19 cellular contexts compared by ENCODE assay signal in genomic region chr11:116861539-116861938, GRCh38. TPM values are rescaled to one million over a fixed set of nuclear protein-coding genes. Genes with fewer than 3 reads are reported as not detected.
DNase-seq lines count a peak whose midpoint lies in the region; ATAC-seq and TF ChIP-seq lines count a peak whose summit lies in the region.
"Had no signal": no experiment of that assay in that cellular context is flagged by ENCODE, and none has a peak within 500 bp of the region (broad histone marks: within the 10 kb centered on the region; RNA-seq: fewer than 3 reads in every experiment).

No MANE protein-coding gene starts in this region.

- no peaks in the 10 kb centered on the region for H3K27me3 Mint-ChIP-seq in activated CD8-positive, alpha-beta T cell treated with anti-CD3 and anti-CD28 coated beads, Interleukin-2, amount 10 ng/mL, durations not matched to agents 7 days and 5 days (ENCODE audit: low read depth)
- no peaks in the 10 kb centered on the region for H3K27me3 Mint-ChIP-seq in Calu3 (ENCODE audit: unreplicated experiment)
- H3K27me3 Mint-ChIP-seq: naive thymus-derived CD8-positive, alpha-beta T cell had no signal

- no peak for TF ChIP-seq CTCF in AG09309 (IDR thresholded peaks at IDR 0.05; ENCODE audit: control insufficient read depth, insufficient read depth, low read depth, low read length, missing control alignments)
- TF ChIP-seq CTCF in foreskin fibroblast (IDR thresholded peaks at IDR 0.05; ENCODE audit: low read depth, low read length): no peak
- no peak for TF ChIP-seq CTCF in Calu3 (IDR thresholded peaks at IDR 0.05; ENCODE audit: unreplicated experiment)
- TF ChIP-seq CTCF in coronary artery (IDR thresholded peaks at IDR 0.05): no peak

- BruUV-seq in Calu3 (replicated peaks; lab: Mats Ljungman, UMichigan): no TSS peak

- peaks cover 45% of the 10 kb centered on the region for H3K36me3 Mint-ChIP-seq in activated CD8-positive, alpha-beta T cell treated with anti-CD3 and anti-CD28 coated beads, Interleukin-2, amount 10 ng/mL, durations not matched to agents 7 days and 5 days (ENCODE audit: low read depth)
- H3K36me3 Mint-ChIP-seq in Calu3 (ENCODE audit: insufficient read depth, unreplicated experiment): peaks cover 6% of the 10 kb centered on the region

- H3K4me3 ChIP-seq in AG09309 (ENCODE audit: control insufficient read depth, low read depth, low read length) (no peak overlapping the region), foreskin fibroblast (ENCODE audit: low read depth in 1 of 2, low read length in 2 of 2) (no peak overlapping the region), coronary artery (no peak overlapping the region)
- H3K4me3 ChIP-seq: BLaER1 treated with 17β-estradiol and CSF1 and Interleukin-3, amounts not matched to agents 10 nM and 100 nM; GM23338; heart right ventricle had no signal

- intact Hi-C loops in Calu3 (cut with micrococcal nuclease; ENCODE audit: unreplicated experiment): no loop called here

- H3K4me3 Mint-ChIP-seq in activated CD8-positive, alpha-beta T cell treated with anti-CD3 and anti-CD28 coated beads, Interleukin-2, amount 10 ng/mL, durations not matched to agents 7 days and 5 days: no peak overlapping the region
- no peak overlapping the region for H3K4me3 Mint-ChIP-seq in Calu3 (ENCODE audit: low read depth, unreplicated experiment)
- H3K4me3 Mint-ChIP-seq: GM23338; naive thymus-derived CD8-positive, alpha-beta T cell had no signal

- no peak for ATAC-seq in activated CD8-positive, alpha-beta T cell treated with anti-CD3 and anti-CD28 coated beads, Interleukin-2, amount 10 ng/mL, durations not matched to agents 7 days and 5 days
- no peak for ATAC-seq in GM18517 (IDR thresholded peaks at IDR 0.05; ENCODE audit: unreplicated experiment)
- ATAC-seq: GM23338; heart right ventricle; left lobe of liver; naive thymus-derived CD8-positive, alpha-beta T cell; sciatic nerve had no signal

- no peaks in the 10 kb centered on the region for H3K9me3 Mint-ChIP-seq in activated CD8-positive, alpha-beta T cell treated with anti-CD3 and anti-CD28 coated beads, Interleukin-2, amount 10 ng/mL, durations not matched to agents 7 days and 5 days (ENCODE audit: insufficient read depth)
- H3K9me3 Mint-ChIP-seq in Calu3 (ENCODE audit: low read depth, unreplicated experiment): no peaks in the 10 kb centered on the region
- H3K9me3 Mint-ChIP-seq: GM23338; naive thymus-derived CD8-positive, alpha-beta T cell had no signal

- H3K27ac ChIP-seq in coronary artery: no peak overlapping the region
- H3K27ac ChIP-seq: BLaER1 treated with 17β-estradiol and CSF1 and Interleukin-3, amounts not matched to agents 10 nM and 100 nM; heart right ventricle had no signal

- H3K4me1 Mint-ChIP-seq in activated CD8-positive, alpha-beta T cell treated with anti-CD3 and anti-CD28 coated beads, Interleukin-2, amount 10 ng/mL, durations not matched to agents 7 days and 5 days (ENCODE audit: low read depth): peaks cover 5% of the 10 kb centered on the region
- H3K4me1 Mint-ChIP-seq in Calu3 (ENCODE audit: low read depth, unreplicated experiment): no peaks in the 10 kb centered on the region
- H3K4me1 Mint-ChIP-seq: GM23338 had no signal

- DNase-seq in AG09309 (ENCODE audit: low read depth) (peak; percentile 40), HK-2 (ENCODE audit: unreplicated experiment) (peak; percentile 13), foreskin fibroblast (peak; percentile 89 to 90), Calu3 (no peak), NCI-H524 treated with DMSO at 0.1 percent for 48 hours (lab: John Stamatoyannopoulos, UW) (no peak), coronary artery (ENCODE audit: low spot score) (no peak)
- no peak for DNase-seq in activated CD8-positive, alpha-beta T cell treated with anti-CD3 and anti-CD28 coated beads, Interleukin-2, amount 10 ng/mL, durations not matched to agents 7 days and 5 days
- DNase-seq: effector memory CD4-positive, alpha-beta T cell; heart right ventricle; naive thymus-derived CD8-positive, alpha-beta T cell; NCI-H1092; T-helper 9 cell had no signal

- POLR2A ChIA-PET in activated CD8-positive, alpha-beta T cell treated with anti-CD3 and anti-CD28 coated beads, Interleukin-2, amount 10 ng/mL, durations not matched to agents 7 days and 5 days (lab: Charles Lee): no interaction called here

- CTCF ChIA-PET in activated CD8-positive, alpha-beta T cell treated with anti-CD3 and anti-CD28 coated beads, Interleukin-2, amount 10 ng/mL, durations not matched to agents 7 days and 5 days (lab: Charles Lee): interaction anchor here (0.5 to 2.3 kb wide), 3 partner anchors 8 to 36 kb away, joined by 3 to 9 read pairs (median 8); no protein-coding TSS in a partner anchor
- CTCF ChIA-PET in Calu3 (lab: Charles Lee): no interaction called here

- H3K27ac Mint-ChIP-seq in activated CD8-positive, alpha-beta T cell treated with anti-CD3 and anti-CD28 coated beads, Interleukin-2, amount 10 ng/mL, durations not matched to agents 7 days and 5 days: peak overlapping the region; percentile 22
- no peak overlapping the region for H3K27ac Mint-ChIP-seq in Calu3 (ENCODE audit: unreplicated experiment)
- H3K27ac Mint-ChIP-seq: GM23338 had no signal

RNA-seq across cellular contexts. Expression of gene APOA1, which starts 24.1 kb away (rescaled TPM):
- total RNA-seq in activated CD8-positive, alpha-beta T cell treated with anti-CD3 and anti-CD28 coated beads, Interleukin-2, amount 10 ng/mL, durations not matched to agents 7 days and 5 days: not detected
- total RNA-seq in Calu3 (2022): not detected in 2 replicates
- total RNA-seq: GM23338, subcutaneous adipose tissue had no signal

RNA-seq across cellular contexts. Expression of gene APOC3, which starts 31.8 kb away (rescaled TPM):
- not detected for total RNA-seq in activated CD8-positive, alpha-beta T cell treated with anti-CD3 and anti-CD28 coated beads, Interleukin-2, amount 10 ng/mL, durations not matched to agents 7 days and 5 days
- not detected in 2 replicates for total RNA-seq in Calu3 (2022)
- total RNA-seq: activated CD8-positive, alpha-beta memory T cell treated with anti-CD3 and anti-CD28 coated beads for 36 hours; GM23338; naive thymus-derived CD8-positive, alpha-beta T cell; sciatic nerve; subcutaneous adipose tissue had no signal

RNA-seq across cellular contexts. Expression of gene APOA4, which starts 38.4 kb away (rescaled TPM):
- not detected for total RNA-seq in activated CD8-positive, alpha-beta T cell treated with anti-CD3 and anti-CD28 coated beads, Interleukin-2, amount 10 ng/mL, durations not matched to agents 7 days and 5 days
- not detected in 2 replicates for total RNA-seq in Calu3 (2022)
- total RNA-seq: activated CD8-positive, alpha-beta memory T cell treated with anti-CD3 and anti-CD28 coated beads for 36 hours; GM23338; naive thymus-derived CD8-positive, alpha-beta T cell; sciatic nerve; subcutaneous adipose tissue had no signal

Comparison
In these comparisons a context has a peak if more than half of its experiments do, and no peak if none do; other contexts are left out.
1. DNase-seq: peak in AG09309 (single experiment), HK-2 (single experiment) and foreskin fibroblast (2 of 2); none in activated CD8-positive, alpha-beta T cell treated with anti-CD3 and anti-CD28 coated beads, Interleukin-2, amount 10 ng/mL, durations not matched to agents 7 days and 5 days (single experiment), Calu3 (single experiment), NCI-H524 treated with DMSO at 0.1 percent for 48 hours (single experiment) and coronary artery (single experiment).